ENCODE assay signal across 10 cellular contexts in the genomic region with DNA sequence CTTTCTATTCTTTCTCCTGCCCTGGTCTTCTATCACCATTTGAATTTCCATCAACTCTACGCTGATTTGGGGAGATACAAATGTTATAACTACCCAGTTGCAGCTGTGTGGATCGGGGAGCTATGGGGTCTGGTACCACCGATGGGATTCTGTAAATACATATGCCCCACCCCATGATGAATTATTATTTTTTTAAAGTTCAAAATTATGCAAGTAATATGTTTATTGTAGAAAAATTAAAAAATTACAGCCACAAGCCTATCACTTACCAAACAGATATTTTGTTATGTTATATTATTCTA. TPM values are rescaled to one million over a fixed set of nuclear protein-coding genes. Genes with fewer than 3 reads are reported as not detected.
DNase-seq lines count a peak whose midpoint lies in the region; ATAC-seq and TF ChIP-seq lines count a peak whose summit lies in the region.
"Had no signal": no experiment of that assay in that cellular context is flagged by ENCODE, and none has a peak within 500 bp of the region (broad histone marks: within the 10 kb centered on the region; RNA-seq: fewer than 3 reads in every experiment).

No MANE protein-coding gene starts in this region.

- H3K27ac Mint-ChIP-seq in T-helper 17 cell = peak overlapping the region; percentile 39
- no peak overlapping the region for H3K27ac Mint-ChIP-seq in natural killer cell
- H3K27ac Mint-ChIP-seq: mesothelial cell of epicardium had no signal

- peak overlapping the region; percentile 40; the same call in 1 of the 2 replicates for H3K4me2 ChIP-seq in DOHH2 (ENCODE audit: low read length)

- peaks cover 10% of the 10 kb centered on the region for H3K4me1 Mint-ChIP-seq in T-helper 17 cell
- peaks cover 5 to 6% of the 10 kb centered on the region in 2 donors for H3K4me1 Mint-ChIP-seq in natural killer cell

- no peaks in the 10 kb centered on the region; the same call in 1 of the 2 replicates for H3K27me3 ChIP-seq in DOHH2 (ENCODE audit: control insufficient read depth, low read length)
- H3K27me3 ChIP-seq in uterus = no peaks in the 10 kb centered on the region
- no peaks in the 10 kb centered on the region for H3K27me3 ChIP-seq in effector memory CD4-positive, alpha-beta T cell (replicated peaks; ENCODE audit: control insufficient read depth, insufficient read depth, low read length, poor library complexity, severe bottlenecking)
- H3K27me3 ChIP-seq: testis had no signal

- peaks cover 4% of the 10 kb centered on the region for H3K4me1 ChIP-seq in DOHH2 (ENCODE audit: control insufficient read depth, low read length)
- no peaks in the 10 kb centered on the region for H3K4me1 ChIP-seq in uterus
- no peaks in the 10 kb centered on the region for H3K4me1 ChIP-seq in effector memory CD4-positive, alpha-beta T cell (ENCODE audit: control insufficient read depth, insufficient read depth, low read length, poor library complexity, severe bottlenecking)

- TF ChIP-seq POLR2A in uterus (IDR thresholded peaks at IDR 0.05) = no peak

- H3F3A ChIP-seq in DOHH2 (ENCODE audit: control insufficient read depth, insufficient read depth) = no peaks in the 10 kb centered on the region

- H3K4me3 Mint-ChIP-seq in T-helper 17 cell (no peak overlapping the region), natural killer cell (no peak overlapping the region)
- H3K4me3 Mint-ChIP-seq: mesothelial cell of epicardium had no signal

- no peaks in the 10 kb centered on the region for H3K36me3 Mint-ChIP-seq in T-helper 17 cell (ENCODE audit: low read depth)
- no peaks in the 10 kb centered on the region for H3K36me3 Mint-ChIP-seq in natural killer cell
- H3K36me3 Mint-ChIP-seq: mesothelial cell of epicardium had no signal

- H3K36me3 ChIP-seq in DOHH2 (ENCODE audit: control insufficient read depth, low read length) (no peaks in the 10 kb centered on the region), uterus (no peaks in the 10 kb centered on the region)
- no peaks in the 10 kb centered on the region for H3K36me3 ChIP-seq in effector memory CD4-positive, alpha-beta T cell (ENCODE audit: control insufficient read depth, insufficient read depth, low read length)

- peak; percentile 5 for ATAC-seq in HG03139 (IDR thresholded peaks at IDR 0.05; ENCODE audit: unreplicated experiment)
- ATAC-seq in T-helper 17 cell = peak; percentile 8
- no peak for ATAC-seq in natural killer cell
- ATAC-seq in HG02981 (IDR thresholded peaks at IDR 0.05; ENCODE audit: unreplicated experiment) = no peak

- no peak overlapping the region for H3K27ac ChIP-seq in DOHH2 (ENCODE audit: low read depth, low read length)
- no peak overlapping the region for H3K27ac ChIP-seq in uterus
- H3K27ac ChIP-seq in effector memory CD4-positive, alpha-beta T cell (ENCODE audit: insufficient read depth, low read length, poor library complexity, severe bottlenecking) = no peak overlapping the region
- H3K27ac ChIP-seq: testis had no signal

- H3K79me2 ChIP-seq in DOHH2 (ENCODE audit: control insufficient read depth, low read length) = no peaks in the 10 kb centered on the region

- no peaks in the 10 kb centered on the region for H3K9me3 ChIP-seq in DOHH2 (ENCODE audit: control insufficient read depth, insufficient read depth, low read length)
- H3K9me3 ChIP-seq in T-helper 17 cell (ENCODE audit: control insufficient read depth, low read length, poor library complexity, severe bottlenecking) = no peaks in the 10 kb centered on the region
- no peaks in the 10 kb centered on the region for H3K9me3 ChIP-seq in uterus
- H3K9me3 ChIP-seq in effector memory CD4-positive, alpha-beta T cell (ENCODE audit: control insufficient read depth, low read length) = no peaks in the 10 kb centered on the region
- H3K9me3 ChIP-seq: testis had no signal

- H4K20me1 ChIP-seq in DOHH2 (ENCODE audit: control insufficient read depth, insufficient read depth, low read depth, low read length) = no peaks in the 10 kb centered on the region

- no peak overlapping the region for H3K4me3 ChIP-seq in DOHH2 (ENCODE audit: low read length)
- no peak overlapping the region for H3K4me3 ChIP-seq in uterus
- H3K4me3 ChIP-seq in effector memory CD4-positive, alpha-beta T cell (ENCODE audit: insufficient read depth, low read depth, low read length, poor library complexity, severe bottlenecking) = no peak overlapping the region
- H3K4me3 ChIP-seq: testis had no signal

- no peaks in the 10 kb centered on the region for H3K9me2 ChIP-seq in DOHH2 (replicated peaks; ENCODE audit: control insufficient read depth, low read length)

- intact Hi-C loops in natural killer cell (cut with micrococcal nuclease) (loop anchor here (1.0 to 5.0 kb wide), 3 partner anchors 80 to 144 kb away; no protein-coding TSS in a partner anchor), uterus (cut with DNase I; ENCODE audit: low total_unique reads) (loop anchor here (5.0 to 10.0 kb wide), 2 partner anchors 83 to 135 kb away; no protein-coding TSS in a partner anchor)

- peaks cover 43% of the 10 kb centered on the region for H3K27me3 Mint-ChIP-seq in T-helper 17 cell
- H3K27me3 Mint-ChIP-seq in natural killer cell (ENCODE audit: low read depth in 2 of 2) = peaks cover 21 to 31% of the 10 kb centered on the region in 2 donors

- H3K9me3 Mint-ChIP-seq in natural killer cell = no peaks in the 10 kb centered on the region
- H3K9me3 Mint-ChIP-seq: mesothelial cell of epicardium had no signal

- TF ChIP-seq CTCF in DOHH2 (IDR thresholded peaks at IDR 0.05; ENCODE audit: low read depth, low read length, poor library complexity, severe bottlenecking) (no peak), natural killer cell (IDR thresholded peaks at IDR 0.05) (peak; percentile 36), uterus (IDR thresholded peaks at IDR 0.05) (no peak)

- DNase-seq in T-helper 17 cell (no peak), natural killer cell (no peak), ecto neural progenitor cell (ENCODE audit: low spot score) (no peak), uterus (no peak)
- no peak for DNase-seq in effector memory CD4-positive, alpha-beta T cell

RNA-seq across cellular contexts. Expression of gene CLMP, which starts 52.4 kb away (rescaled TPM):
- total RNA-seq in T-helper 17 cell (under 1 TPM; 0.26 to 0.67 TPM), natural killer cell (under 1 TPM in 2 of 3 donors, not detected in 1; 0.07 to 0.45 TPM), uterus (100 to 1,000 TPM in 2 of 4 donors, 10 to 100 TPM in 2; 51.6 to 143 (median 95.7) TPM)

Comparison
In these comparisons a context has a peak if more than half of its experiments do, and no peak if none do; other contexts are left out.
1. ATAC-seq: peak in HG03139 (single experiment) and T-helper 17 cell (single experiment); none in natural killer cell (0 of 3) and HG02981 (single experiment).
2. RNA of gene CLMP, which starts 52.4 kb away (total RNA-seq): 51.6 to 143 TPM in uterus; 0.26 to 0.67 TPM in T-helper 17 cell and 0.07 to 0.45 TPM in natural killer cell; every median in the first group is over 10 times any median in the second.